ENCODE assay signal across 9 cellular contexts in the genomic region with DNA sequence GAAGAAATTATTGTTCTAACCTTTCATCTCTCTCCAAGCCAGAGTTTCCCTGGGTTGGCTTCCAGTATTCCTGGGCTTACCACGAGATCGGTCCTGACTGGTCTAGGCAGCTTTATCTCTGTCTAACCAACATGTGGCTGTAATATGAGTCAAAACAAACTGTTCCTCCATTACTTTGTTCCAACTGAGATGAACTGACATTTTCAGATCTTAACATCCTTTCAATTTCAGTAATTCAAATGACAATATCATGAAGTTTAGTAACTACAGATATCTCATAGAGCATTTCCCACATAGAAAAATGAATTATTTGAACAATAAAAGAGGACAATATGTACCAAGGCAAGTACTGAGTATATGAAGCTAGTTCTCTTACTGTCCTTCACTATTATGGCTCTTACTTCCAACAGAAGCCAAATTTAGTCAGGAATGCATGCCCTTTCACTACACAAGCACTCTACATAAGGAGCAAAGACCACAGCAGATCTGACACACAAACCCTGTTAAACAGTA. TPM values are rescaled to one million over a fixed set of nuclear protein-coding genes. Genes with fewer than 3 reads are reported as not detected.
DNase-seq lines count a peak whose midpoint lies in the region; ATAC-seq and TF ChIP-seq lines count a peak whose summit lies in the region.
"Had no signal": no experiment of that assay in that cellular context is flagged by ENCODE, and none has a peak within 500 bp of the region (broad histone marks: within the 10 kb centered on the region; RNA-seq: fewer than 3 reads in every experiment).

No MANE protein-coding gene starts in this region.

- no TSS peak for BruUV-seq in MCF 10A (replicated peaks; lab: Mats Ljungman, UMichigan)

- H3K4me3 Mint-ChIP-seq in CD8-positive, alpha-beta T cell = no peak overlapping the region
- no peak overlapping the region for H3K4me3 Mint-ChIP-seq in MCF 10A (ENCODE audit: unreplicated experiment)
- no peak overlapping the region for H3K4me3 Mint-ChIP-seq in CD14-positive monocyte

- DNase-seq in CD8-positive, alpha-beta T cell = no peak
- DNase-seq in M059J (ENCODE audit: low read depth) (peak; percentile 40), MCF 10A (ENCODE audit: unreplicated experiment) (peak; percentile 51), myocyte (ENCODE audit: low read depth) (peak; percentile 88), germinal center (ENCODE audit: low spot score) (no peak), CD14-positive monocyte (ENCODE audit: low spot score) (no peak), head of caudate nucleus (no peak)
- DNase-seq: KG1 had no signal

- peaks cover 3% of the 10 kb centered on the region for H3K9me3 Mint-ChIP-seq in CD8-positive, alpha-beta T cell
- no peaks in the 10 kb centered on the region for H3K9me3 Mint-ChIP-seq in MCF 10A (ENCODE audit: unreplicated experiment)
- H3K9me3 Mint-ChIP-seq in CD14-positive monocyte = peaks cover 4 to 13% (median 9%) of the 10 kb centered on the region in 7 donors

- POLR2A ChIA-PET in CD8-positive, alpha-beta T cell (lab: Charles Lee) = no interaction called here
- POLR2A ChIA-PET in MCF 10A (lab: Yijun Ruan, JAX) = interaction anchor here (1.0 to 6.2 kb wide), 4 partner anchors 12 to 44 kb away, joined by 3 to 42 read pairs (median 8); a partner anchor contains a TSS

- H3K27ac ChIP-seq in CD8-positive, alpha-beta T cell (ENCODE audit: low read depth, low read length) = no peak overlapping the region

- no peak for TF ChIP-seq CTCF in CD8-positive, alpha-beta T cell (IDR thresholded peaks at IDR 0.05)
- TF ChIP-seq CTCF in MCF 10A (IDR thresholded peaks at IDR 0.05; ENCODE audit: unreplicated experiment) = no peak
- TF ChIP-seq CTCF in CD14-positive monocyte (IDR thresholded peaks at IDR 0.05) = no peak

- no peaks in the 10 kb centered on the region for H3K27me3 ChIP-seq in CD8-positive, alpha-beta T cell (ENCODE audit: insufficient read depth, low read length)

- peaks cover 22% of the 10 kb centered on the region for H3K36me3 Mint-ChIP-seq in CD8-positive, alpha-beta T cell
- H3K36me3 Mint-ChIP-seq in MCF 10A (ENCODE audit: insufficient read depth, unreplicated experiment) = peaks cover 19% of the 10 kb centered on the region
- H3K36me3 Mint-ChIP-seq in CD14-positive monocyte = peaks cover 26 to 27% of the 10 kb centered on the region in 2 donors

- no peaks in the 10 kb centered on the region for H3K4me1 ChIP-seq in CD8-positive, alpha-beta T cell (ENCODE audit: insufficient read depth, low read length)

- ATAC-seq in CD8-positive, alpha-beta T cell = no peak
- ATAC-seq in HG02571 (IDR thresholded peaks at IDR 0.05; ENCODE audit: unreplicated experiment) = no peak

- no peaks in the 10 kb centered on the region for H3K27me3 Mint-ChIP-seq in CD8-positive, alpha-beta T cell (ENCODE audit: low read depth)
- H3K27me3 Mint-ChIP-seq in MCF 10A (ENCODE audit: insufficient read depth, unreplicated experiment) (no peaks in the 10 kb centered on the region), CD14-positive monocyte (ENCODE audit: low read depth in 3 of 3) (no peaks in the 10 kb centered on the region)

- peak overlapping the region; percentile 3 for H3K27ac Mint-ChIP-seq in CD8-positive, alpha-beta T cell
- H3K27ac Mint-ChIP-seq in MCF 10A (ENCODE audit: low read depth, unreplicated experiment) (peak overlapping the region; percentile 60), CD14-positive monocyte (no peak overlapping the region)

- H3K4me1 Mint-ChIP-seq in CD8-positive, alpha-beta T cell (ENCODE audit: low read depth) = peaks cover 40% of the 10 kb centered on the region
- H3K4me1 Mint-ChIP-seq in MCF 10A (ENCODE audit: insufficient read depth, unreplicated experiment) (peaks cover 14% of the 10 kb centered on the region), CD14-positive monocyte (no peaks in the 10 kb centered on the region)

- H3K4me3 ChIP-seq in CD8-positive, alpha-beta T cell (ENCODE audit: low read depth, low read length) = no peak overlapping the region

- intact Hi-C loops in CD8-positive, alpha-beta T cell (cut with DNase I, micrococcal nuclease) = no loop called here
- intact Hi-C loops in MCF 10A (cut with micrococcal nuclease) = no loop called here
- intact Hi-C loops in CD14-positive monocyte (cut with micrococcal nuclease) = no loop called here
- intact Hi-C loops in head of caudate nucleus (cut with DNase I) = no loop called here

- no peaks in the 10 kb centered on the region for H3K9me3 ChIP-seq in CD8-positive, alpha-beta T cell (ENCODE audit: low read length)

- CTCF ChIA-PET in CD8-positive, alpha-beta T cell (lab: Charles Lee) = no interaction called here
- CTCF ChIA-PET in MCF 10A (lab: Yijun Ruan, JAX) = no interaction called here

- H3K36me3 ChIP-seq in CD8-positive, alpha-beta T cell (ENCODE audit: insufficient read depth, low read length) = no peaks in the 10 kb centered on the region

RNA-seq across cellular contexts. Expression of a gene that starts 15.5 kb away (rescaled TPM):
- 1 to 10 TPM; 9.1 to 9.2 TPM for total RNA-seq in CD8-positive, alpha-beta T cell
- 25.1 and 32.3 TPM in 2 replicates for total RNA-seq in M059J (2014; rRNA removed; shearing (Covaris generic))
- 11.5 and 12.5 TPM in 2 replicates for total RNA-seq in MCF 10A (2022)
- total RNA-seq in myocyte = 25.3 and 32.3 TPM in 2 replicates
- 13.6 TPM for polyA plus RNA-seq in myocyte (2012)
- 1 to 10 TPM; 6.5 to 7.0 TPM for polyA plus RNA-seq in CD14-positive monocyte

RNA-seq across cellular contexts. Expression of a gene that starts 43.7 kb away (rescaled TPM):
- 10 to 100 TPM; 29.5 to 30.2 TPM for total RNA-seq in CD8-positive, alpha-beta T cell
- 99.6 and 151 TPM in 2 replicates for total RNA-seq in M059J (2014; rRNA removed; shearing (Covaris generic))
- total RNA-seq in MCF 10A (2022) = 40.7 and 41.8 TPM in 2 replicates
- 50.2 and 52.2 TPM in 2 replicates for total RNA-seq in myocyte
- polyA plus RNA-seq in myocyte (2012) = 25.0 TPM
- polyA plus RNA-seq in CD14-positive monocyte = 10 to 100 TPM; 62.8 to 63.3 TPM

Comparison
In these comparisons a context has a peak if more than half of its experiments do, and no peak if none do; other contexts are left out.
1. DNase-seq: peak in M059J (single experiment), MCF 10A (single experiment) and myocyte (single experiment); none in CD8-positive, alpha-beta T cell (0 of 7), germinal center (single experiment), CD14-positive monocyte (single experiment) and head of caudate nucleus (0 of 42).
2. H3K27ac Mint-ChIP-seq: peak in CD8-positive, alpha-beta T cell (single experiment) and MCF 10A (single experiment); none in CD14-positive monocyte (0 of 7).